14 cellular contexts compared by ENCODE assay signal in genomic region chr16:20460313-20460712, GRCh38. TPM values are rescaled to one million over a fixed set of nuclear protein-coding genes. Genes with fewer than 3 reads are reported as not detected.
"Had no signal": no experiment of that assay in that cellular context is flagged by ENCODE, and none has a peak within 500 bp of the region (broad histone marks: within the 10 kb centered on the region; RNA-seq: fewer than 3 reads in every experiment).

No MANE protein-coding gene starts in this region.

RNA-seq across cellular contexts. Expression of gene ACSM2A, which starts 9.0 kb away (rescaled TPM):
- total RNA-seq: stomach, suprapubic skin, temporal lobe, thoracic aorta, tibial nerve, transverse colon, upper lobe of right lung, ureter, urinary bladder, uterus, vagina had no signal

RNA-seq across cellular contexts. Expression of gene PDILT, which starts 55.8 kb away (rescaled TPM):
- total RNA-seq: subcutaneous adipose tissue, suprapubic skin, temporal lobe, thoracic aorta, thyroid gland, tibial nerve, transverse colon, upper lobe of left lung, upper lobe of right lung, ureter, urinary bladder, uterus, vagina had no signal
- polyA plus RNA-seq: urinary bladder had no signal
